Comparison of ENCODE assay signal across 9 cellular contexts in the genomic region with DNA sequence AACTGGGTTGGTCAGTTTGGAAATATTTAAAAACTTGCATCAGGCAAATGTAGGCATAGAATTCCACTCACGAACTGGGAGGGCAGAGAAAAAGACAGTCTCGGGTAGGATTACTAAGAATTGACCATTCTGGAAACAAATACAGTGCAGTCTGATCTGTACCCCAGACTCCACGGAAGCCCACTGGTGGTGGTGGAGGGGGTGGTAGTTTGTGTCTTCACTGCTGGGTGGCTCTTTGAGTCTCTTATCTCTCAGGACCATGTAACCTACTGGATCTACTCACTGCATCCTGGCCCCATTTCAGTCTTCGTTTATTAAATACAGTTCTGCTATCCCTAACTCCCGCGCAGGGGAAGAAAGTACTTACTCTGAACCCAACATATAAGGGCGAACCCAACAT. TPM values are rescaled to one million over a fixed set of nuclear protein-coding genes. Genes with fewer than 3 reads are reported as not detected.
DNase-seq lines count a peak whose midpoint lies in the region; ATAC-seq and TF ChIP-seq lines count a peak whose summit lies in the region.
"Had no signal": no experiment of that assay in that cellular context is flagged by ENCODE, and none has a peak within 500 bp of the region (broad histone marks: within the 10 kb centered on the region; RNA-seq: fewer than 3 reads in every experiment).

No MANE protein-coding gene starts in this region.

- BruUV-seq in mammary epithelial cell (replicated peaks; lab: Mats Ljungman, UMichigan): no TSS peak

- peaks cover 0 to 48% (median 37%) of the 10 kb centered on the region in 9 donors for H3K36me3 ChIP-seq in heart left ventricle
- peaks cover 7% of the 10 kb centered on the region for H3K36me3 ChIP-seq in mammary epithelial cell (ENCODE audit: insufficient read depth, low read length)
- peaks cover 39% of the 10 kb centered on the region for H3K36me3 ChIP-seq in upper lobe of right lung

- peak overlapping the region; percentile 64 to 96 (median 88) for H3K27ac ChIP-seq in heart left ventricle
- peak overlapping the region; percentile 62 for H3K27ac ChIP-seq in mammary epithelial cell (ENCODE audit: insufficient read depth, low read depth, low read length)
- H3K27ac ChIP-seq in upper lobe of right lung: peak overlapping the region; percentile 86

- H3K9me3 ChIP-seq in heart left ventricle (no peaks in the 10 kb centered on the region), mammary epithelial cell (replicated peaks; ENCODE audit: insufficient read depth, low read length) (no peaks in the 10 kb centered on the region), upper lobe of right lung (no peaks in the 10 kb centered on the region)

- no peak overlapping the region for H3K9ac ChIP-seq in mammary epithelial cell (ENCODE audit: insufficient read depth, low read length)

- H3K79me2 ChIP-seq in mammary epithelial cell (ENCODE audit: insufficient read depth, low read length): peaks cover 26% of the 10 kb centered on the region

- no peak for DNase-seq in heart left ventricle
- no peak for DNase-seq in left ventricle myocardium superior
- no peak for DNase-seq in mammary epithelial cell
- DNase-seq in medulla oblongata (ENCODE audit: extremely low spot score): peak; percentile 20
- no peak for DNase-seq in upper lobe of right lung
- no peak for DNase-seq in NCI-H446 (lab: John Stamatoyannopoulos, UW)
- DNase-seq in GM20000 (ENCODE audit: low spot score): no peak
- DNase-seq: NK-92 treated with Interleukin-12 subunit alpha and Interleukin-12 subunit beta, amount 100 ng/mL, for 24 hours had no signal

- no peak for TF ChIP-seq POLR2A in heart left ventricle (IDR thresholded peaks at IDR 0.05)

- 32 to 52% (median 36%) methylated on average over 7 of the region's 7 CpGs for WGBS in heart left ventricle, 4 donors
- WGBS in mammary epithelial cell (ENCODE audit: low coverage, missing lambda C conversion rate): over 99% methylated on average over 7 of the region's 7 CpGs

- dilution Hi-C loops in mammary epithelial cell (cut with HindIII; ENCODE audit: low sequenced_read_pairs): loop anchor here (5.0 kb wide), 1 partner anchor 72 kb away; no protein-coding TSS in a partner anchor

- H4K20me1 ChIP-seq in mammary epithelial cell (ENCODE audit: insufficient read depth, low read length): no peaks in the 10 kb centered on the region

- in situ Hi-C loops in mammary epithelial cell (cut with MboI; ENCODE audit: low sequenced_read_pairs in 2 of 2): loop anchor here in 1 of 2 donors (5.0 to 10.0 kb wide), 2 partner anchors 63 to 69 kb away; no protein-coding TSS in a partner anchor

- CTCF ChIA-PET in mammary epithelial cell (lab: Charles Lee; ENCODE audit: low non-redundant PET): no interaction called here

- intact Hi-C loops in heart left ventricle (cut with DNase I): loop anchor here in 6 of 10 donors (2.0 to 10.0 kb wide), 7 partner anchors 33 to 151 kb away; partner anchors contain the start of gene NECAP1 (in 1 of the 6)
- intact Hi-C loops in left ventricle myocardium superior (cut with micrococcal nuclease): loop anchor here (10.0 kb wide), 1 partner anchor 61 kb away; no protein-coding TSS in a partner anchor
- intact Hi-C loops in mammary epithelial cell (cut with micrococcal nuclease): loop anchor here (5.0 kb wide), 1 partner anchor 102 kb away; no protein-coding TSS in a partner anchor
- intact Hi-C loops in upper lobe of right lung (cut with DNase I): loop anchor here (10.0 kb wide), 1 partner anchor 61 kb away; no protein-coding TSS in a partner anchor

- H3K4me1 ChIP-seq in heart left ventricle (peaks cover 0 to 34% (median 7%) of the 10 kb centered on the region in 12 donors), mammary epithelial cell (ENCODE audit: insufficient read depth, low read length) (peaks cover 16% of the 10 kb centered on the region), upper lobe of right lung (peaks cover 15% of the 10 kb centered on the region)

- H3K27me3 ChIP-seq in heart left ventricle (peaks cover 0 to 4% (median 0%) of the 10 kb centered on the region in 9 donors), mammary epithelial cell (ENCODE audit: insufficient read depth, low read length) (no peaks in the 10 kb centered on the region), upper lobe of right lung (no peaks in the 10 kb centered on the region)

- peak overlapping the region; percentile 75 for H3K4me2 ChIP-seq in mammary epithelial cell (ENCODE audit: insufficient read depth, low read depth, low read length)

- H3K4me3 ChIP-seq in heart left ventricle: peak overlapping the region; percentile 43 to 74 (median 64)
- H3K4me3 ChIP-seq in mammary epithelial cell (replicated peaks in 1 of 3; ENCODE audit: insufficient read depth in 1 of 3, low read depth in 2 of 3, low read length in 3 of 3): peak overlapping the region; percentile 9 to 66 (median 64)
- H3K4me3 ChIP-seq in upper lobe of right lung: peak overlapping the region; percentile 71

- TF ChIP-seq CTCF in heart left ventricle (IDR thresholded peaks at IDR 0.05) (no peak), mammary epithelial cell (conservative IDR thresholded peaks at IDR 0.05 in 1 of 2, IDR thresholded peaks at IDR 0.05 in 1 of 2; ENCODE audit: extremely low read depth in 1 of 2, insufficient read depth in 1 of 2, low read depth in 1 of 2, low read length in 2 of 2) (no peak), upper lobe of right lung (IDR thresholded peaks at IDR 0.05) (no peak), GM20000 (IDR thresholded peaks at IDR 0.05; ENCODE audit: extremely low read depth, missing control alignments) (no peak)

- ATAC-seq in heart left ventricle (peak in 1 of 4 donors; percentile 6), left ventricle myocardium superior (no peak), upper lobe of right lung (no peak), HG03108 (IDR thresholded peaks at IDR 0.05; ENCODE audit: unreplicated experiment) (no peak)

- H2AFZ ChIP-seq in mammary epithelial cell (ENCODE audit: low read depth, low read length): no peak overlapping the region

RNA-seq across cellular contexts. Expression of gene SLC2A3, which starts 1.8 kb away (rescaled TPM):
- total RNA-seq in heart left ventricle: 10 to 100 TPM in 4 of 9 donors, 1 to 10 TPM in 5; 6.3 to 76.9 (median 9.4) TPM
- 1 to 10 TPM; 4.6 to 4.8 TPM for polyA plus RNA-seq in heart left ventricle
- 12.3 TPM for total RNA-seq in left ventricle myocardium superior
- total RNA-seq in mammary epithelial cell: 10 to 100 TPM in 1 of 2 donors, 1 to 10 TPM in 1; 5.6 to 12.5 TPM
- polyA plus RNA-seq in mammary epithelial cell: 36.6 TPM
- polyA minus RNA-seq in mammary epithelial cell: 113 TPM
- 153 TPM for total RNA-seq in upper lobe of right lung
